ENCODE assay signal across 1 cellular context in the genomic region with DNA sequence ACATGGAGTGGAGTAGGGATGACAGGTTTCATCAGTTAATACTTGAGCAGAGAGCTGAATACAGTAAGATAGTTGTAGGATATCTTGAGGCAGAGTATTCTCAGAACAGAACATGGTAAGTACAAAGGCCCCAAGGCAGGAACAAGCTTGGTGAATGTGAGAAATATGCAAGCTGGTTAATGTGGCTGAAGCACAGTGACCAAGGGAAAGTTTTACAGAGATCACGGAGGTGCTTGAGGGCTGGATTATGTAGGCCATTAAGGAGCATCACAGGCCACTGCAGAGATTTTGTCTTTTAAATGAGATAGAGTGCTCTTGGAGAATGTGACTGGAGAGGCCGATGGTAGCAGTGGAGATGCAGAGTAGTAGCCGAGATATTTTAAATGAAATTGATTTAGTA.
TF ChIP-seq lines count a peak whose summit lies in the region.

No MANE protein-coding gene starts in this region.

TF ChIP-seq in SK-N-SH treated with all-trans-retinoic acid at 6 μM for 48 hours, 23 proteins besides CTCF, POLR2A, EP300 and RAD21 (continued from another document):
- TF ChIP-seq TSHZ2 (CRISPR knock-in tag; IDR thresholded peaks at IDR 0.05): no peak
